ENCODE assay signal across 27 cellular contexts in the genomic region with DNA sequence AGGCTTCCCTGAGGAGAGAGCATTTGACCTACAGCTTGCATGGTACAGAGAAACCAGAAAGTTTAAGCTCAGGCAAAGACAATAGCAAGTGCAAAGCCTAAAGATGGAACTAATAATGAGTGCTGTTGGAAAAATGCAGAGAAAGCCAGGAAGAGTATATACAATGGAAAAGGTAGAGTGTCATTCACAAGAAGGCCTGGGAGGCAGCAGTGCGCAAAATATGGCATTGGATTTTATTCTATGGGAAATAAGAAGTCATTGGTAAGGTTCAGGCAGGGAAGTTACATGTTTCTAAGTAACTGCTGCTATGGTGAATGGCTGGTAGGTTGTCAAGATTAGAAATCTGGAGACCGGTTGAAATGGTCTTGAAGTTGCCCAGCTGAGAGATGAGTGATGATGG.
DNase-seq lines count a peak whose midpoint lies in the region; ATAC-seq, FAIRE-seq and TF ChIP-seq lines count a peak whose summit lies in the region.
"Had no signal": no experiment of that assay in that cellular context is flagged by ENCODE, and none has a peak within 500 bp of the region (broad histone marks: within the 10 kb centered on the region; RNA-seq: fewer than 3 reads in every experiment).

No MANE protein-coding gene starts in this region.

- no peak for ATAC-seq in GM21619 (IDR thresholded peaks at IDR 0.05; ENCODE audit: unreplicated experiment)
- ATAC-seq in GM19452 (IDR thresholded peaks at IDR 0.05; ENCODE audit: unreplicated experiment) = no peak
- ATAC-seq: A549; activated CD8-positive, alpha-beta T cell treated with anti-CD3 and anti-CD28 coated beads for 36 hours; GM12878; K562; Right ventricle myocardium inferior had no signal

- TF ChIP-seq CTCF in fibroblast of mammary gland (conservative IDR thresholded peaks at IDR 0.05; ENCODE audit: control insufficient read depth, insufficient read depth, low read depth, low read length) = peak; percentile 15

- no peaks in the 10 kb centered on the region for H3K36me3 ChIP-seq in small intestine (ENCODE audit: control insufficient read depth in 2 of 2, insufficient read depth in 2 of 2, low read length in 2 of 2)
- H3K36me3 ChIP-seq: ascending aorta, stomach had no signal

- H3K4me1 ChIP-seq in small intestine (ENCODE audit: control insufficient read depth in 2 of 2, insufficient read depth in 1 of 2, low read depth in 1 of 2, low read length in 1 of 2) = no peaks in the 10 kb centered on the region
- H3K4me1 ChIP-seq: A549, ascending aorta, stomach had no signal

- H3K9me3 ChIP-seq in small intestine (ENCODE audit: control insufficient read depth, low read depth) = no peaks in the 10 kb centered on the region
- H3K9me3 ChIP-seq: A549, ascending aorta, stomach had no signal

- no peak for FAIRE-seq in small intestine (lab: Jason Lieb, UNC)
- FAIRE-seq: A549, colon, GM12878, K562 had no signal

- H3K27me3 ChIP-seq in small intestine (ENCODE audit: control insufficient read depth in 2 of 2, insufficient read depth in 2 of 2, low read length in 2 of 2) = no peaks in the 10 kb centered on the region
- H3K27me3 ChIP-seq: ascending aorta, stomach had no signal

- no peak overlapping the region for H3K27ac ChIP-seq in small intestine (ENCODE audit: low read depth in 1 of 2, low read length in 1 of 2)
- H3K27ac ChIP-seq: A549, ascending aorta, stomach, VCaP had no signal

- 92 to 98% (median 97%) methylated on average over 2 of the region's 2 CpGs for WGBS in small intestine, 3 donors

- peak; percentile 17 for DNase-seq in NCI-H146 (lab: John Stamatoyannopoulos, UW)
- DNase-seq in NCI-H146 treated with DMSO at 0.1 percent for 48 hours (lab: John Stamatoyannopoulos, UW; ENCODE audit: unreplicated experiment) = no peak
- DNase-seq in RKO (ENCODE audit: low spot score) = peak; percentile 19
- peak; percentile 1 for DNase-seq in fibroblast of mammary gland (ENCODE audit: low read depth)
- peak; percentile 3 for DNase-seq in small intestine
- no peak for DNase-seq in SW480 (ENCODE audit: low spot score)
- DNase-seq: activated CD8-positive, alpha-beta T cell treated with anti-CD3 and anti-CD28 coated beads for 36 hours; activated T-cell treated with anti-CD3 and anti-CD28 coated beads, Interleukin-2, amount 50 U/mL, for 24 hours; C1 segment of cervical spinal cord; foreskin melanocyte; hippocampal formation; kidney glomerular epithelial cell; MV-4-11; naive B cell; NCI-H2081; NCI-H524; stimulated activated CD4-positive, alpha-beta T cell treated with anti-CD3 and anti-CD28 coated beads, Interleukin-2, amount 100 ng/mL, for 24 hours; stomach had no signal

- H3K4me3 ChIP-seq in fibroblast of mammary gland (ENCODE audit: control insufficient read depth, low read depth, low read length) = no peak overlapping the region
- no peak overlapping the region for H3K4me3 ChIP-seq in small intestine (ENCODE audit: low read depth in 1 of 2, low read length in 2 of 2)
- H3K4me3 ChIP-seq: A549, ascending aorta, GM12878, K562, stomach had no signal

Comparison
In these comparisons a context has a peak if more than half of its experiments do, and no peak if none do; other contexts are left out.
1. DNase-seq: peak in NCI-H146 (single experiment), RKO (single experiment), fibroblast of mammary gland (single experiment) and small intestine (single experiment); none in NCI-H146 treated with DMSO at 0.1 percent for 48 hours (single experiment) and SW480 (single experiment).